27 cellular contexts compared by ENCODE assay signal in the genomic region with DNA sequence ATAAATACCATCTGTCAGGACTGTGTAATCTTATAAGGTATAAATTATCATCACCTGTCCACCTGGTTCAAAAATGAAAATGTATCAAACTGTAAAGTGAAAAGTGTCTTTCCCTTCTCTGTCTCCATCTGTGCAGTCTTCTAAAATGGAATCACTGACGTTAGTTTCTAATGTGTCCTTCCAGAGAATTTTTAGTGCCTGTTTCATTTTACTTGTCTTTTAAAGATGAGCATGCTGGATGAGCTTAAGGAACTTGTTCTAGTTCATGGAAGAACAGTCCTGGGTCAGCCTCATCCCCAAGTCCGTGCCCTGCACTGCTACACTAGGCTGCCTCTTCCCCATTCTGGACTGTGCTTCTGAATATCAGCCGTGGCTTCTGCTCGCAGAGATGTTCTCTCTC.
"Had no signal": no experiment of that assay in that cellular context is flagged by ENCODE, and none has a peak within 500 bp of the region (broad histone marks: within the 10 kb centered on the region; RNA-seq: fewer than 3 reads in every experiment).

No MANE protein-coding gene starts in this region.

- H3K4me1 ChIP-seq: lower lobe of right lung had no signal

- FAIRE-seq: astrocyte had no signal

- H3K4me3 ChIP-seq: left lung, lower lobe of right lung, right lobe of liver, skin epidermis, suprapubic skin, tibial nerve had no signal

- H3K36me3 Mint-ChIP-seq: activated CD4-positive, alpha-beta memory T cell treated with anti-CD3 and anti-CD28 coated beads for 36 hours; stimulated activated memory B cell treated with anti-CD40 and anti-IgM and Interleukin-4, amounts not matched to agents 10 μg/mL and 1 μg/mL and 100 μg/mL, for 72 hours had no signal

- H3K4me3 Mint-ChIP-seq: activated CD4-positive, alpha-beta memory T cell treated with anti-CD3 and anti-CD28 coated beads for 36 hours; activated CD4-positive, alpha-beta T cell treated with anti-CD3 and anti-CD28 coated beads, Interleukin-2, amount 10 ng/mL, durations not matched to agents 24 days and 14 days; activated T-helper 17 cell treated with anti-CD3 and anti-CD28 coated beads, Interleukin-2, amount 50 U/mL, for 72 hours; endodermal cell; nephron; stimulated activated memory B cell treated with anti-CD40 and anti-IgM and Interleukin-4, amounts not matched to agents 10 μg/mL and 1 μg/mL and 100 μg/mL, for 72 hours; stimulated activated naive CD8-positive, alpha-beta T cell treated with anti-CD3 and anti-CD28 coated beads, Interleukin-15, amount 100 ng/mL, for 72 hours had no signal

- H3K9me3 Mint-ChIP-seq: activated CD4-positive, alpha-beta memory T cell treated with anti-CD3 and anti-CD28 coated beads for 36 hours; activated CD4-positive, alpha-beta T cell treated with anti-CD3 and anti-CD28 coated beads, Interleukin-2, amount 10 ng/mL, durations not matched to agents 24 days and 14 days; activated T-helper 17 cell treated with anti-CD3 and anti-CD28 coated beads, Interleukin-2, amount 50 U/mL, for 72 hours; endodermal cell; nephron; stimulated activated memory B cell treated with anti-CD40 and anti-IgM and Interleukin-4, amounts not matched to agents 10 μg/mL and 1 μg/mL and 100 μg/mL, for 72 hours; stimulated activated naive CD8-positive, alpha-beta T cell treated with anti-CD3 and anti-CD28 coated beads, Interleukin-15, amount 100 ng/mL, for 72 hours had no signal

- H3K27me3 ChIP-seq: brain microvascular endothelial cell, foreskin keratinocyte, left lung, right lobe of liver, suprapubic skin, tibial nerve had no signal

- H3K27ac Mint-ChIP-seq: activated CD4-positive, alpha-beta memory T cell treated with anti-CD3 and anti-CD28 coated beads for 36 hours; activated CD4-positive, alpha-beta T cell treated with anti-CD3 and anti-CD28 coated beads, Interleukin-2, amount 10 ng/mL, durations not matched to agents 24 days and 14 days; activated T-helper 17 cell treated with anti-CD3 and anti-CD28 coated beads, Interleukin-2, amount 50 U/mL, for 72 hours; endodermal cell; nephron; stimulated activated memory B cell treated with anti-CD40 and anti-IgM and Interleukin-4, amounts not matched to agents 10 μg/mL and 1 μg/mL and 100 μg/mL, for 72 hours; stimulated activated naive CD8-positive, alpha-beta T cell treated with anti-CD3 and anti-CD28 coated beads, Interleukin-15, amount 100 ng/mL, for 72 hours had no signal

- ATAC-seq: activated T-helper 17 cell treated with anti-CD3 and anti-CD28 coated beads, Interleukin-2, amount 50 U/mL, for 72 hours; esophagus mucosa; foreskin keratinocyte; left lung; lower lobe of right lung; right lobe of liver; stimulated activated memory B cell treated with anti-CD40 and anti-IgM and Interleukin-4, amounts not matched to agents 10 μg/mL and 1 μg/mL and 100 μg/mL, for 72 hours; stimulated activated naive CD8-positive, alpha-beta T cell treated with anti-CD3 and anti-CD28 coated beads, Interleukin-15, amount 100 ng/mL, for 72 hours had no signal

- H3K36me3 ChIP-seq: brain microvascular endothelial cell, left lung, lower lobe of right lung, right lobe of liver, suprapubic skin, tibial nerve had no signal

- DNase-seq: activated CD4-positive, alpha-beta memory T cell treated with anti-CD3 and anti-CD28 coated beads for 36 hours; activated CD4-positive, alpha-beta T cell treated with anti-CD3 and anti-CD28 coated beads, Interleukin-2, amount 10 ng/mL, durations not matched to agents 24 days and 14 days; activated CD4-positive, CD25-positive, alpha-beta regulatory T cell treated with anti-CD3 and anti-CD28 coated beads, Interleukin-2, amount 50 U/mL, for 72 hours; activated CD8-positive, alpha-beta memory T cell treated with anti-CD3 and anti-CD28 coated beads, Interleukin-2, amount 50 U/mL, for 4 hours; activated gamma-delta T cell treated with Interleukin-2 at 50 U/mL for 16 hours; activated naive CD4-positive, alpha-beta T cell treated with anti-CD3 and anti-CD28 coated beads, Interleukin-2, amount 50 U/mL, for 16 hours; activated T-cell treated with anti-CD3 and anti-CD28 coated beads, Interleukin-2, amount 50 U/mL, for 1 hour; amniotic stem cell; brain microvascular endothelial cell; endodermal cell; foreskin keratinocyte; left lung; lower lobe of right lung; mesenchymal stem cell; posterior cingulate gyrus; right lobe of liver; stimulated activated CD4-positive, alpha-beta T cell treated with anti-CD3 and anti-CD28 coated beads, Interleukin-4, amount 100 ng/mL, for 24 hours; stimulated activated naive CD8-positive, alpha-beta T cell treated with anti-CD3 and anti-CD28 coated beads, Interleukin-15, amount 100 ng/mL, for 72 hours; T-helper 2 cell had no signal

- H3K27ac ChIP-seq: brain microvascular endothelial cell, foreskin keratinocyte, left lung, lower lobe of right lung, right lobe of liver, skin epidermis, suprapubic skin, tibial nerve had no signal

- H3K9me3 ChIP-seq: left lung, lower lobe of right lung, right lobe of liver, suprapubic skin, tibial nerve had no signal
